Comparison of ENCODE assay signal across 16 cellular contexts in genomic region chr3:153972862-153973261, GRCh38.
DNase-seq lines count a peak whose midpoint lies in the region; ATAC-seq lines count a peak whose summit lies in the region.
"Had no signal": no experiment of that assay in that cellular context is flagged by ENCODE, and none has a peak within 500 bp of the region (broad histone marks: within the 10 kb centered on the region; RNA-seq: fewer than 3 reads in every experiment).

No MANE protein-coding gene starts in this region.

- H2AFZ ChIP-seq in Karpas-422 (ENCODE audit: low read length) = no peak overlapping the region

- no peaks in the 10 kb centered on the region for H3K79me2 ChIP-seq in Karpas-422 (ENCODE audit: low read length)

- H3K4me1 Mint-ChIP-seq in stimulated activated effector memory CD8-positive, alpha-beta T cell treated with anti-CD3 and anti-CD28 coated beads, Interleukin-12 subunit alpha, Interleukin-12 subunit beta, amount 100 ng/mL, for 72 hours = no peaks in the 10 kb centered on the region
- H3K4me1 Mint-ChIP-seq: activated naive CD8-positive, alpha-beta T cell treated with anti-CD3 and anti-CD28 coated beads, Interleukin-2, amount 10 ng/mL, durations not matched to agents 7 days and 5 days had no signal

- H3K36me3 ChIP-seq in Karpas-422 (ENCODE audit: insufficient read depth, low read length) = no peaks in the 10 kb centered on the region

- no peak overlapping the region for H3K9ac ChIP-seq in Karpas-422 (ENCODE audit: low read length)
- H3K9ac ChIP-seq: KMS-11, SK-N-SH had no signal

- no peaks in the 10 kb centered on the region for H3K27me3 ChIP-seq in Karpas-422 (ENCODE audit: low read length)

- no peaks in the 10 kb centered on the region for H3K36me3 Mint-ChIP-seq in stimulated activated effector memory CD8-positive, alpha-beta T cell treated with anti-CD3 and anti-CD28 coated beads, Interleukin-12 subunit alpha, Interleukin-12 subunit beta, amount 100 ng/mL, for 72 hours
- H3K36me3 Mint-ChIP-seq: activated naive CD8-positive, alpha-beta T cell treated with anti-CD3 and anti-CD28 coated beads, Interleukin-2, amount 10 ng/mL, durations not matched to agents 7 days and 5 days had no signal

- no peaks in the 10 kb centered on the region for H3K9me2 ChIP-seq in Karpas-422 (replicated peaks; ENCODE audit: insufficient read depth, low read length)
- H3K9me2 ChIP-seq: SK-N-SH had no signal

- H3K9me3 ChIP-seq in Karpas-422 (ENCODE audit: low read length) = no peaks in the 10 kb centered on the region
- H3K9me3 ChIP-seq: SK-N-SH had no signal

- no peak overlapping the region for H3K4me2 ChIP-seq in Karpas-422 (ENCODE audit: low read depth, low read length, poor library complexity, severe bottlenecking)
- H3K4me2 ChIP-seq: KMS-11, SK-N-SH had no signal

- H4K20me1 ChIP-seq in Karpas-422 (ENCODE audit: insufficient read depth, low read depth, low read length) = no peaks in the 10 kb centered on the region

- no peak overlapping the region for H3K4me3 Mint-ChIP-seq in stimulated activated effector memory CD8-positive, alpha-beta T cell treated with anti-CD3 and anti-CD28 coated beads, Interleukin-12 subunit alpha, Interleukin-12 subunit beta, amount 100 ng/mL, for 72 hours
- H3K4me3 Mint-ChIP-seq: activated naive CD8-positive, alpha-beta T cell treated with anti-CD3 and anti-CD28 coated beads, Interleukin-2, amount 10 ng/mL, durations not matched to agents 7 days and 5 days had no signal

- H3K9me3 Mint-ChIP-seq in stimulated activated effector memory CD8-positive, alpha-beta T cell treated with anti-CD3 and anti-CD28 coated beads, Interleukin-12 subunit alpha, Interleukin-12 subunit beta, amount 100 ng/mL, for 72 hours = peaks cover under 1% of the 10 kb centered on the region
- H3K9me3 Mint-ChIP-seq: activated naive CD8-positive, alpha-beta T cell treated with anti-CD3 and anti-CD28 coated beads, Interleukin-2, amount 10 ng/mL, durations not matched to agents 7 days and 5 days had no signal

- no peak overlapping the region for H3K4me3 ChIP-seq in Karpas-422 (ENCODE audit: low read length)

- ATAC-seq in GM18867 (IDR thresholded peaks at IDR 0.05; ENCODE audit: unreplicated experiment) (peak; percentile 59), GM21423 (IDR thresholded peaks at IDR 0.05; ENCODE audit: unreplicated experiment) (peak; percentile 51), HG02885 (IDR thresholded peaks at IDR 0.05; ENCODE audit: poor library complexity, unreplicated experiment) (peak; percentile 63), HG03469 (IDR thresholded peaks at IDR 0.05; ENCODE audit: unreplicated experiment) (peak; percentile 35)
- ATAC-seq in stimulated activated effector memory CD8-positive, alpha-beta T cell treated with anti-CD3 and anti-CD28 coated beads, Interleukin-12 subunit alpha, Interleukin-12 subunit beta, amount 100 ng/mL, for 72 hours = no peak
- ATAC-seq: stimulated activated naive CD8-positive, alpha-beta T cell treated with anti-CD3 and anti-CD28 coated beads, Interleukin-15, Interleukin-2, amounts not matched to agents 100 U/mL and 50 U/mL, for 24 hours had no signal

- H3K4me1 ChIP-seq in Karpas-422 (ENCODE audit: low read length) = no peaks in the 10 kb centered on the region

- DNase-seq in Karpas-422 (no peak), AML-193 (lab: John Stamatoyannopoulos, UW) (no peak), occipital lobe (lab: John Stamatoyannopoulos, UW) (no peak)
- DNase-seq in stimulated activated effector memory CD8-positive, alpha-beta T cell treated with anti-CD3 and anti-CD28 coated beads, Interleukin-12 subunit alpha, Interleukin-12 subunit beta, amount 100 ng/mL, for 72 hours (ENCODE audit: low spot score in 2 of 2) = no peak
- DNase-seq: activated naive CD8-positive, alpha-beta T cell treated with anti-CD3 and anti-CD28 coated beads, Interleukin-2, amount 10 ng/mL, durations not matched to agents 7 days and 5 days; central memory CD4-positive, alpha-beta T cell; glutamatergic neuron; NCI-H187 treated with DMSO at 0.1 percent for 48 hours; SK-N-SH; stimulated activated CD4-positive, alpha-beta T cell treated with anti-CD3 and anti-CD28 coated beads, Interleukin-4, amount 100 ng/mL, for 24 hours; stimulated activated naive CD8-positive, alpha-beta T cell treated with anti-CD3 and anti-CD28 coated beads, Interleukin-15, Interleukin-2, amounts not matched to agents 100 U/mL and 50 U/mL, for 24 hours had no signal

- H3K27ac ChIP-seq in Karpas-422 (ENCODE audit: low read length) = no peak overlapping the region
- H3K27ac ChIP-seq: KMS-11 had no signal

- no peak overlapping the region for H3K27ac Mint-ChIP-seq in stimulated activated effector memory CD8-positive, alpha-beta T cell treated with anti-CD3 and anti-CD28 coated beads, Interleukin-12 subunit alpha, Interleukin-12 subunit beta, amount 100 ng/mL, for 72 hours
- H3K27ac Mint-ChIP-seq: activated naive CD8-positive, alpha-beta T cell treated with anti-CD3 and anti-CD28 coated beads, Interleukin-2, amount 10 ng/mL, durations not matched to agents 7 days and 5 days had no signal
